In genomic region chr3:157438371-157438735, GRCh38 we compare ENCODE assay signal across 9 cellular contexts. TPM values are rescaled to one million over a fixed set of nuclear protein-coding genes. Genes with fewer than 3 reads are reported as not detected.
DNase-seq lines count a peak whose midpoint lies in the region; ATAC-seq and TF ChIP-seq lines count a peak whose summit lies in the region.
"Had no signal": no experiment of that assay in that cellular context is flagged by ENCODE, and none has a peak within 500 bp of the region (broad histone marks: within the 10 kb centered on the region; RNA-seq: fewer than 3 reads in every experiment).

No MANE protein-coding gene starts in this region.

- no peak overlapping the region for H3K27ac ChIP-seq in PC-9

- H4K20me1 ChIP-seq in PC-9 (ENCODE audit: insufficient read depth), result no peaks in the 10 kb centered on the region

- CTCF ChIA-PET in PC-9 (lab: Charles Lee), result no interaction called here

- peaks cover 49% of the 10 kb centered on the region for H3K27me3 Mint-ChIP-seq in stimulated activated memory B cell treated with anti-CD40 and anti-IgM and Interleukin-4, amounts not matched to agents 10 μg/mL and 1 μg/mL and 100 μg/mL, for 72 hours

- H3K36me3 ChIP-seq in PC-9 (ENCODE audit: low read depth), result 0 out of 2 replicates have a peak, but pooled peaks cover 11% of the 10 kb centered on the region

- peaks cover 18% of the 10 kb centered on the region; the same call in 1 of the 2 replicates for H3F3A ChIP-seq in PC-9 (ENCODE audit: insufficient read depth, low read depth)

- H3K27me3 ChIP-seq in PC-9 (ENCODE audit: insufficient read depth, low read depth), result no peaks in the 10 kb centered on the region

- POLR2A ChIA-PET in PC-9 (lab: Charles Lee; ENCODE audit: unreplicated experiment), result no interaction called here

- no peak for TF ChIP-seq CTCF in PC-9 (conservative IDR thresholded peaks at IDR 0.05)
- TF ChIP-seq CTCF in fibroblast of pulmonary artery (IDR thresholded peaks at IDR 0.05; ENCODE audit: low read length, missing control alignments), result no peak
- TF ChIP-seq CTCF in retinal pigment epithelial cell (conservative IDR thresholded peaks at IDR 0.05; ENCODE audit: low read depth, low read length), result no peak

- H3K9me3 ChIP-seq in PC-9 (ENCODE audit: insufficient read depth, low read depth), result no peaks in the 10 kb centered on the region

- H3K4me2 ChIP-seq in PC-9, result peak overlapping the region; percentile 89

- peaks cover 11% of the 10 kb centered on the region for H3K4me1 Mint-ChIP-seq in stimulated activated memory B cell treated with anti-CD40 and anti-IgM and Interleukin-4, amounts not matched to agents 10 μg/mL and 1 μg/mL and 100 μg/mL, for 72 hours

- no peak overlapping the region for H3K27ac Mint-ChIP-seq in stimulated activated memory B cell treated with anti-CD40 and anti-IgM and Interleukin-4, amounts not matched to agents 10 μg/mL and 1 μg/mL and 100 μg/mL, for 72 hours
- H3K27ac Mint-ChIP-seq: T-helper 1 cell treated with Interleukin-12 subunit alpha and Interleukin-12 subunit beta and Interleukin-4 antibody, amounts not matched to agents 30 μg/mL and 1 μg/mL, for 36 hours had no signal

- peaks cover 7% of the 10 kb centered on the region; the same call in 1 of the 2 replicates for H3K79me2 ChIP-seq in PC-9 (ENCODE audit: low read depth)

- BruUV-seq in PC-9 (replicated peaks; lab: Mats Ljungman, UMichigan), result no TSS peak

- DNase-seq in HCEC 1CT (peak; percentile 45), PC-9 (no peak), fibroblast of pulmonary artery (ENCODE audit: low read depth) (peak; percentile 42), retinal pigment epithelial cell (ENCODE audit: low read depth) (no peak), inferior parietal cortex (ENCODE audit: extremely low spot score) (no peak), retina (no peak)

- ATAC-seq in GM21390 (IDR thresholded peaks at IDR 0.05; ENCODE audit: unreplicated experiment), result no peak
- no peak for ATAC-seq in stimulated activated memory B cell treated with anti-CD40 and anti-IgM and Interleukin-4, amounts not matched to agents 10 μg/mL and 1 μg/mL and 100 μg/mL, for 72 hours

- intact Hi-C loops in PC-9 (cut with micrococcal nuclease; ENCODE audit: unreplicated experiment), result loop anchor here (5.0 kb wide), 1 partner anchor 276 kb away; the partner anchor contains the start of gene CCNL1

- H3K4me3 Mint-ChIP-seq in stimulated activated memory B cell treated with anti-CD40 and anti-IgM and Interleukin-4, amounts not matched to agents 10 μg/mL and 1 μg/mL and 100 μg/mL, for 72 hours, result no peak overlapping the region
- H3K4me3 Mint-ChIP-seq: T-helper 1 cell treated with Interleukin-12 subunit alpha and Interleukin-12 subunit beta and Interleukin-4 antibody, amounts not matched to agents 30 μg/mL and 1 μg/mL, for 36 hours had no signal

- peak overlapping the region; percentile 91 for H3K4me3 ChIP-seq in PC-9
- H3K4me3 ChIP-seq in fibroblast of pulmonary artery (replicated peaks; ENCODE audit: low read depth, low read length), result peak overlapping the region; percentile 73
- peak overlapping the region; percentile 66 for H3K4me3 ChIP-seq in retinal pigment epithelial cell (ENCODE audit: low read length)

- no peaks in the 10 kb centered on the region for H3K9me3 Mint-ChIP-seq in stimulated activated memory B cell treated with anti-CD40 and anti-IgM and Interleukin-4, amounts not matched to agents 10 μg/mL and 1 μg/mL and 100 μg/mL, for 72 hours
- H3K9me3 Mint-ChIP-seq: T-helper 1 cell treated with Interleukin-12 subunit alpha and Interleukin-12 subunit beta and Interleukin-4 antibody, amounts not matched to agents 30 μg/mL and 1 μg/mL, for 36 hours had no signal

- peaks cover 25% of the 10 kb centered on the region for H3K4me1 ChIP-seq in PC-9 (replicated peaks; ENCODE audit: insufficient read depth)

- H3K9me2 ChIP-seq in PC-9 (ENCODE audit: insufficient read depth), result no peaks in the 10 kb centered on the region

- peak overlapping the region; percentile 82 for H2AFZ ChIP-seq in PC-9

- H3K36me3 Mint-ChIP-seq in stimulated activated memory B cell treated with anti-CD40 and anti-IgM and Interleukin-4, amounts not matched to agents 10 μg/mL and 1 μg/mL and 100 μg/mL, for 72 hours, result no peaks in the 10 kb centered on the region

RNA-seq across cellular contexts. Expression of gene PTX3, which starts 1.7 kb away (rescaled TPM):
- 0.59 and 1.1 TPM in 2 replicates for total RNA-seq in PC-9 (2021)

Comparison
In these comparisons a context has a peak if more than half of its experiments do, and no peak if none do; other contexts are left out.
1. DNase-seq: peak in HCEC 1CT (single experiment) and fibroblast of pulmonary artery (single experiment); none in PC-9 (0 of 2), retinal pigment epithelial cell (single experiment), inferior parietal cortex (single experiment) and retina (single experiment).
2. Peak in every context shown above with its lines, with median percentiles within 50 percentile points of each other: H3K4me3 ChIP-seq.